Comparison of ENCODE assay signal across 8 cellular contexts in the genomic region with DNA sequence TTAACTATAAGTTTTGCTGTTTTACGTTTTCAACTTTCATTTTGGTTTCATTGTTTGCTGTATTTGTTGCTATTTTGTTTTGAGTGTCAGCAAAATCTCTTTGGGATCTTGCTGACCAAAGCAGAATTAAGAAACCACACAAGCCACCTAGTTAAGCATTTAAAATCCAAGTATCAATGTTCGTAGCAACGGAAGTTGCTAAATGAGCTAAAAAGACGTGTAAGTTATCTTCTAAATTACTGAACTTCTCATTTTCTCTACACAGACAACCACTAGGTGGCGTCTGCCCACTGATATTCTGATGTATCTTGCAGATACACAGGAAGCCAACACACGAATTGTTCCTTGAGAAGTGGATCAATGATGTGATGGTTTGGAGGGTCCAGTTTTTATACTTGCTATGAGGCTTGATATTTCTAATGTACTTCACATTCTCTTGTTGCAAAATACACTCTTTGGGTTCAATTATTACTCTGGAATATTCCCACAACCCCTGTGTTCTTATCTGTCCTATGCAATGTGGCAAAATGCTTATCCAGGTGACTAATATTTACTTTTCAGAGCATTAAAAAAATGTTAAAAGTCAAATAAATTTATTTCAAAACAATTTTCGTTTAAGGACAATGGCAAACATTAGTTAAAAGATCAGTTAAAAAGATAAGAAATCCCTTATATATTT.
A peak's percentile ranks its signal among the peaks of the same experiment; 100 is the strongest.
DNase-seq lines count a peak whose midpoint lies in the region; ATAC-seq lines count a peak whose summit lies in the region.

No MANE protein-coding gene starts in this region.

- peak overlapping the region in 2 of 3 donors; percentile 36 to 57 for H3K4me3 ChIP-seq in skeletal muscle tissue (ENCODE audit: low read length in 3 of 3)
- no peak overlapping the region for H3K4me3 ChIP-seq in H7 (ENCODE audit: insufficient read depth, low read depth, low read length)

- H3K9me3 Mint-ChIP-seq in activated naive CD8-positive, alpha-beta T cell treated with anti-CD3 and anti-CD28 coated beads, Interleukin-2, amount 50 U/mL, for 24 hours, result no peaks in the 10 kb centered on the region

- H3K27ac ChIP-seq in skeletal muscle tissue (ENCODE audit: low read depth, low read length), result no peak overlapping the region

- H3K27me3 Mint-ChIP-seq in activated naive CD8-positive, alpha-beta T cell treated with anti-CD3 and anti-CD28 coated beads, Interleukin-2, amount 50 U/mL, for 24 hours, result no peaks in the 10 kb centered on the region

- peaks cover 2% of the 10 kb centered on the region for H3K4me1 Mint-ChIP-seq in activated naive CD8-positive, alpha-beta T cell treated with anti-CD3 and anti-CD28 coated beads, Interleukin-2, amount 50 U/mL, for 24 hours

- H3K9ac ChIP-seq in skeletal muscle tissue (ENCODE audit: low read depth in 1 of 3, low read length in 3 of 3), result no peak overlapping the region

- no peak overlapping the region for H3K4me3 Mint-ChIP-seq in activated naive CD8-positive, alpha-beta T cell treated with anti-CD3 and anti-CD28 coated beads, Interleukin-2, amount 50 U/mL, for 24 hours

- DNase-seq in Daoy (ENCODE audit: low read depth) (peak; percentile 4), NCI-H748 (lab: John Stamatoyannopoulos, UW; ENCODE audit: unreplicated experiment) (peak; percentile 48), hippocampal formation (lab: John Stamatoyannopoulos, UW) (peak; percentile 17 to 54), H7 (no peak)
- peak; percentile 33 for DNase-seq in activated naive CD8-positive, alpha-beta T cell treated with anti-CD3 and anti-CD28 coated beads, Interleukin-2, amount 50 U/mL, for 24 hours

- H3K27ac Mint-ChIP-seq in activated naive CD8-positive, alpha-beta T cell treated with anti-CD3 and anti-CD28 coated beads, Interleukin-2, amount 50 U/mL, for 24 hours, result no peak overlapping the region

- H3K27me3 ChIP-seq in skeletal muscle tissue (ENCODE audit: control insufficient read depth in 3 of 3, insufficient read depth in 3 of 3, low read length in 3 of 3), result no peaks in the 10 kb centered on the region
- H3K27me3 ChIP-seq in H7 (ENCODE audit: control insufficient read depth, insufficient read depth, low read length), result no peaks in the 10 kb centered on the region

- H3K36me3 ChIP-seq in skeletal muscle tissue (ENCODE audit: control insufficient read depth in 3 of 3, insufficient read depth in 3 of 3, low read length in 3 of 3), result no peaks in the 10 kb centered on the region
- no peaks in the 10 kb centered on the region for H3K36me3 ChIP-seq in H7 (replicated peaks; ENCODE audit: control insufficient read depth, insufficient read depth, low read length)

- peak; percentile 86 for ATAC-seq in GM19351 (IDR thresholded peaks at IDR 0.05; ENCODE audit: unreplicated experiment)
- peak; percentile 94 for ATAC-seq in HG03378 (IDR thresholded peaks at IDR 0.05; ENCODE audit: unreplicated experiment)
- ATAC-seq in activated naive CD8-positive, alpha-beta T cell treated with anti-CD3 and anti-CD28 coated beads, Interleukin-2, amount 50 U/mL, for 24 hours, result no peak

- H3K9me3 ChIP-seq in skeletal muscle tissue (ENCODE audit: control insufficient read depth in 3 of 3, low read length in 3 of 3), result no peaks in the 10 kb centered on the region

- no peaks in the 10 kb centered on the region for H3K4me1 ChIP-seq in skeletal muscle tissue (ENCODE audit: control insufficient read depth in 3 of 3, insufficient read depth in 3 of 3, low read length in 3 of 3)

- no peaks in the 10 kb centered on the region for H3K36me3 Mint-ChIP-seq in activated naive CD8-positive, alpha-beta T cell treated with anti-CD3 and anti-CD28 coated beads, Interleukin-2, amount 50 U/mL, for 24 hours (ENCODE audit: low read depth)
